20 cellular contexts compared by ENCODE assay signal in genomic region chr15:101286471-101287114, GRCh38.
"Had no signal": no experiment of that assay in that cellular context is flagged by ENCODE, and none has a peak within 500 bp of the region (broad histone marks: within the 10 kb centered on the region; RNA-seq: fewer than 3 reads in every experiment).

No MANE protein-coding gene starts in this region.

- H3K4me1 Mint-ChIP-seq: neural progenitor cell had no signal

- H3K4me3 ChIP-seq: ascending aorta, breast epithelium, neural progenitor cell, pancreas, sigmoid colon had no signal

- H3K4me2 ChIP-seq: neural progenitor cell had no signal

- H3K27me3 ChIP-seq: ascending aorta, breast epithelium, foreskin keratinocyte, neural progenitor cell, pancreas, sigmoid colon had no signal

- H3K27ac Mint-ChIP-seq: activated T-helper 2 cell treated with anti-CD3 and anti-CD28 coated beads, Interferon-gamma antibody, Interleukin-2, Interleukin-4, amounts not matched to agents 10 μg/mL and 5 μg/mL and 100 μg/mL, durations not matched to agents 14 hours and 24 hours and 36 hours; dendritic cell treated with granulocyte-macrophage colony-stimulating factor and Interleukin-4, amounts not matched to agents 40 ng/mL and 50 ng/mL, for 4 days; effector memory CD8-positive, alpha-beta T cell; mesothelial cell of epicardium; neural progenitor cell; stimulated activated effector memory CD8-positive, alpha-beta T cell treated with anti-CD3 and anti-CD28 coated beads, Interleukin-12 subunit alpha, Interleukin-12 subunit beta, amount 100 ng/mL, for 72 hours had no signal

- DNase-seq: activated CD8-positive, alpha-beta T cell treated with anti-CD3 and anti-CD28 coated beads, Interleukin-2, amount 10 ng/mL, durations not matched to agents 7 days and 5 days; cerebellar nuclear complex; effector memory CD8-positive, alpha-beta T cell; foreskin keratinocyte; glutamatergic neuron; kidney glomerular epithelial cell; pancreas; SHP77 treated with DMSO at 0.1 percent for 48 hours; sigmoid colon; stimulated activated CD4-positive, alpha-beta T cell treated with anti-CD3 and anti-CD28 coated beads, Interleukin-12 subunit alpha, Interleukin-12 subunit beta, amount 100 ng/mL, for 4 hours; stimulated activated CD4-positive, alpha-beta T cell treated with anti-CD3 and anti-CD28 coated beads, Interleukin-2, amount 100 ng/mL, for 24 hours; T-helper 9 cell had no signal

- H3K4me1 ChIP-seq: ascending aorta, breast epithelium, foreskin keratinocyte, neural progenitor cell had no signal

- H3K27ac ChIP-seq: ascending aorta, breast epithelium, foreskin keratinocyte, neural progenitor cell, pancreas, sigmoid colon had no signal

- H3K9ac ChIP-seq: neural progenitor cell had no signal

- H3K9me3 Mint-ChIP-seq: activated T-helper 2 cell treated with anti-CD3 and anti-CD28 coated beads, Interferon-gamma antibody, Interleukin-2, Interleukin-4, amounts not matched to agents 10 μg/mL and 5 μg/mL and 100 μg/mL, durations not matched to agents 14 hours and 24 hours and 36 hours; dendritic cell treated with granulocyte-macrophage colony-stimulating factor and Interleukin-4, amounts not matched to agents 40 ng/mL and 50 ng/mL, for 4 days; effector memory CD8-positive, alpha-beta T cell; mesothelial cell of epicardium; neural progenitor cell; stimulated activated effector memory CD8-positive, alpha-beta T cell treated with anti-CD3 and anti-CD28 coated beads, Interleukin-12 subunit alpha, Interleukin-12 subunit beta, amount 100 ng/mL, for 72 hours had no signal

- H3K9me3 ChIP-seq: ascending aorta, breast epithelium, pancreas, sigmoid colon had no signal

- H3K27me3 Mint-ChIP-seq: dendritic cell treated with granulocyte-macrophage colony-stimulating factor and Interleukin-4, amounts not matched to agents 40 ng/mL and 50 ng/mL, for 4 days; effector memory CD8-positive, alpha-beta T cell had no signal

- H3K36me3 ChIP-seq: breast epithelium had no signal

- H2AFZ ChIP-seq: neural progenitor cell had no signal

- ATAC-seq: activated CD8-positive, alpha-beta T cell treated with anti-CD3 and anti-CD28 coated beads, Interleukin-2, amount 10 ng/mL, durations not matched to agents 7 days and 5 days; effector memory CD8-positive, alpha-beta T cell; foreskin keratinocyte; pancreas; SK-N-SH treated with all-trans-retinoic acid at 6 μM for 48 hours; stimulated activated effector memory CD8-positive, alpha-beta T cell treated with anti-CD3 and anti-CD28 coated beads, Interleukin-12 subunit alpha, Interleukin-12 subunit beta, amount 100 ng/mL, for 72 hours had no signal

- H3K4me3 Mint-ChIP-seq: activated CD8-positive, alpha-beta T cell treated with anti-CD3 and anti-CD28 coated beads, Interleukin-2, amount 10 ng/mL, durations not matched to agents 7 days and 5 days; dendritic cell treated with granulocyte-macrophage colony-stimulating factor and Interleukin-4, amounts not matched to agents 40 ng/mL and 50 ng/mL, for 4 days; effector memory CD8-positive, alpha-beta T cell; mesothelial cell of epicardium; neural progenitor cell; stimulated activated effector memory CD8-positive, alpha-beta T cell treated with anti-CD3 and anti-CD28 coated beads, Interleukin-12 subunit alpha, Interleukin-12 subunit beta, amount 100 ng/mL, for 72 hours had no signal
